ENCODE assay signal across 1 cellular context in genomic region chr20:17959257-17959627, GRCh38.
TF ChIP-seq lines count a peak whose summit lies in the region.

No MANE protein-coding gene starts in this region.

TF ChIP-seq in HCT116, 20 proteins besides CTCF, POLR2A, EP300 and RAD21 (continued from another document):
- TF ChIP-seq TCF7L2 (IDR thresholded peaks at IDR 0.05; ENCODE audit: borderline replicate concordance, extremely low read depth, insufficient read depth, insufficient read length) (no peak), POLR2AphosphoS5 (IDR thresholded peaks at IDR 0.05; ENCODE audit: low read depth, low read length) (no peak), SP1 (IDR thresholded peaks at IDR 0.05; ENCODE audit: low read depth) (no peak), FOSL1 (IDR thresholded peaks at IDR 0.05; ENCODE audit: low read depth) (no peak), ATF3 (IDR thresholded peaks at IDR 0.05) (no peak), ZFX (IDR thresholded peaks at IDR 0.05) (no peak), EZH2phosphoT487 (IDR thresholded peaks at IDR 0.05; ENCODE audit: borderline replicate concordance) (no peak), MAX (IDR thresholded peaks at IDR 0.05) (no peak), EZH2 (IDR thresholded peaks at IDR 0.05) (no peak), ZBTB33 (IDR thresholded peaks at IDR 0.05; ENCODE audit: extremely low read depth, insufficient replicate concordance, low read length) (no peak)
